ENCODE assay signal across 11 cellular contexts in genomic region chr1:8238141-8239038, GRCh38.
A peak's percentile ranks its signal among the peaks of the same experiment; 100 is the strongest.
DNase-seq lines count a peak whose midpoint lies in the region; FAIRE-seq and TF ChIP-seq lines count a peak whose summit lies in the region.
"Had no signal": no experiment of that assay in that cellular context is flagged by ENCODE, and none has a peak within 500 bp of the region (broad histone marks: within the 10 kb centered on the region; RNA-seq: fewer than 3 reads in every experiment).

No MANE protein-coding gene starts in this region.

- peak overlapping the region; percentile 20; the same call in 1 of the 2 replicates for H2BK15ac ChIP-seq in H1 (ENCODE audit: low read length)

- H4K20me1 ChIP-seq in BLaER1 (no peaks in the 10 kb centered on the region), H1 (replicated peaks in 1 of 2; ENCODE audit: control insufficient read depth in 1 of 2, insufficient read depth in 2 of 2, low read length in 2 of 2) (no peaks in the 10 kb centered on the region), MM.1S (ENCODE audit: insufficient read depth, low read length) (no peaks in the 10 kb centered on the region)

- CTCF ChIA-PET in H1 (lab: Charles Lee; ENCODE audit: partially characterized antibody), result interaction anchor here (0.8 to 3.8 kb wide), 10 partner anchors 10 to 223 kb away, joined by 3 to 21 read pairs (median 4); no protein-coding TSS in a partner anchor

- H3K27me3 ChIP-seq in BLaER1, result no peaks in the 10 kb centered on the region
- H3K27me3 ChIP-seq in H1 (replicated peaks in 1 of 4; ENCODE audit: control insufficient read depth in 3 of 4, extremely low read depth in 1 of 4, insufficient read depth in 3 of 4, low read length in 3 of 4), result no peaks in the 10 kb centered on the region; a peak in 1 of 7 replicates
- H3K27me3 ChIP-seq in mucosa of stomach (ENCODE audit: control insufficient read depth, insufficient read depth, low read length), result no peaks in the 10 kb centered on the region
- peaks cover 62% of the 10 kb centered on the region for H3K27me3 ChIP-seq in MM.1S (replicated peaks; ENCODE audit: insufficient read depth, low read length)

- WGBS in H1 (ENCODE audit: extremely low coverage in 1 of 2, insufficient coverage in 1 of 2, insufficient read length in 1 of 2, insufficient replicate concordance in 2 of 2, low coverage in 1 of 2, low lambda C conversion rate in 2 of 2, missing lambda C conversion rate in 1 of 2), 2 experiments, result 86% methylated on average over 17 of the region's 20 CpGs; no CpG with 5 or more reads in 1 of the 2 experiments

- H3K9me3 ChIP-seq in BLaER1, result no peaks in the 10 kb centered on the region
- no peaks in the 10 kb centered on the region for H3K9me3 ChIP-seq in H1 (ENCODE audit: insufficient read depth in 2 of 2, low read depth in 1 of 2, low read length in 1 of 2)
- no peaks in the 10 kb centered on the region for H3K9me3 ChIP-seq in mucosa of stomach (ENCODE audit: control insufficient read depth, low read length)
- H3K9me3 ChIP-seq in MM.1S (replicated peaks; ENCODE audit: insufficient read depth, low read length), result no peaks in the 10 kb centered on the region
- H3K9me3 ChIP-seq: neutrophil had no signal

- peak overlapping the region; percentile 87 for H2BK12ac ChIP-seq in H1 (ENCODE audit: low read depth, low read length)

- no peak overlapping the region for H3K9ac ChIP-seq in BLaER1
- no peak overlapping the region for H3K9ac ChIP-seq in H1 (replicated peaks in 1 of 4; ENCODE audit: extremely low read depth in 1 of 4, low read depth in 3 of 4, low read length in 3 of 4)
- peak overlapping the region; percentile 19 for H3K9ac ChIP-seq in mucosa of stomach (ENCODE audit: low read length)
- no peak overlapping the region for H3K9ac ChIP-seq in MM.1S (ENCODE audit: low read length)

- TF ChIP-seq POLR2A in H1 (IDR thresholded peaks at IDR 0.05; ENCODE audit: control extremely low read depth in 1 of 2, low read depth in 2 of 2, low read length in 2 of 2), result no peak

- peak overlapping the region; percentile 28; the same call in 1 of the 2 replicates for H2BK20ac ChIP-seq in H1 (ENCODE audit: low read length)

- TF ChIP-seq RAD21 in H1 (IDR thresholded peaks at IDR 0.05 in 1 of 2, conservative IDR thresholded peaks at IDR 0.05 in 1 of 2; ENCODE audit: low read depth in 2 of 2, low read length in 2 of 2), result no peak

- H3K4me2 ChIP-seq in BLaER1 (peak overlapping the region; percentile 26), H1 (ENCODE audit: insufficient read depth in 1 of 2, low read depth in 2 of 2, low read length in 2 of 2) (no peak overlapping the region), MM.1S (ENCODE audit: low read depth, low read length) (no peak overlapping the region)

- peak overlapping the region; percentile 51; the same call in 1 of the 2 replicates for H3K18ac ChIP-seq in H1 (ENCODE audit: extremely low read depth, low read length)

- peaks cover 21% of the 10 kb centered on the region for H3K4me1 ChIP-seq in BLaER1
- H3K4me1 ChIP-seq in H1 (replicated peaks in 1 of 4; ENCODE audit: control insufficient read depth in 3 of 4, insufficient read depth in 4 of 4, low read length in 3 of 4), result peaks cover 4 to 14% (median 8%) of the 10 kb centered on the region in 4 experiments; a peak in 6 of 7 replicates
- H3K4me1 ChIP-seq in mucosa of stomach (ENCODE audit: control insufficient read depth, insufficient read depth, low read length), result peaks cover 28% of the 10 kb centered on the region
- H3K4me1 ChIP-seq in MM.1S (ENCODE audit: low read length), result no peaks in the 10 kb centered on the region

- H3K9me2 ChIP-seq in MM.1S (replicated peaks; ENCODE audit: insufficient read depth, low read length), result no peaks in the 10 kb centered on the region

- H3K23ac ChIP-seq in H1 (ENCODE audit: insufficient read length), result no peak overlapping the region

- H3K14ac ChIP-seq in H1 (ENCODE audit: insufficient read length), result no peak overlapping the region

- H4K5ac ChIP-seq in H1 (ENCODE audit: insufficient read length, low read depth, low read length), result no peak overlapping the region

- peak overlapping the region; percentile 85 for H4K91ac ChIP-seq in H1 (replicated peaks; ENCODE audit: insufficient read length, low read length)

- H3K36me3 ChIP-seq in BLaER1 (no peaks in the 10 kb centered on the region), H1 (ENCODE audit: control insufficient read depth in 2 of 4, insufficient read depth in 4 of 4, low read length in 3 of 4) (no peaks in the 10 kb centered on the region), mucosa of stomach (ENCODE audit: control insufficient read depth, insufficient read depth, low read length) (no peaks in the 10 kb centered on the region), MM.1S (replicated peaks; ENCODE audit: insufficient read depth, low read length) (no peaks in the 10 kb centered on the region)
- H3K36me3 ChIP-seq: neutrophil, WERI-Rb-1 had no signal

- H3K27ac ChIP-seq in BLaER1, result no peak overlapping the region
- H3K27ac ChIP-seq in H1 (ENCODE audit: low read depth, low read length), result no peak overlapping the region
- H3K27ac ChIP-seq in MM.1S (ENCODE audit: low read length), result no peak overlapping the region
- H3K27ac ChIP-seq: neutrophil had no signal

- H3K79me2 ChIP-seq in H1 (ENCODE audit: control insufficient read depth in 1 of 2, insufficient read depth in 2 of 2, low read length in 2 of 2), result no peaks in the 10 kb centered on the region
- no peaks in the 10 kb centered on the region for H3K79me2 ChIP-seq in MM.1S (ENCODE audit: low read length)

- TF ChIP-seq CTCF in H1 (IDR thresholded peaks at IDR 0.05; ENCODE audit: control extremely low read depth in 1 of 3, insufficient read depth in 1 of 3, low read depth in 1 of 3, low read length in 3 of 3) (no peak), MM.1S (IDR thresholded peaks at IDR 0.05; ENCODE audit: low read length) (no peak)

- no peak overlapping the region for H2AFZ ChIP-seq in H1 (ENCODE audit: low read length)
- H2AFZ ChIP-seq in MM.1S (ENCODE audit: low read length), result no peak overlapping the region

- no peaks in the 10 kb centered on the region; the same call in 1 of the 2 replicates for H3K23me2 ChIP-seq in H1 (ENCODE audit: low read depth, low read length)

- peak overlapping the region; percentile 60; the same call in 1 of the 2 replicates for H2AK5ac ChIP-seq in H1 (ENCODE audit: low read depth, low read length)

- no peak for TF ChIP-seq EP300 in H1 (IDR thresholded peaks at IDR 0.05; ENCODE audit: borderline replicate concordance in 1 of 2, low read depth in 2 of 2, low read length in 2 of 2)

- H3K79me1 ChIP-seq in H1 (ENCODE audit: low read depth, low read length), result no peaks in the 10 kb centered on the region

- no peak overlapping the region for H3K56ac ChIP-seq in H1 (replicated peaks; ENCODE audit: insufficient read length, low read depth, low read length)

- no peaks in the 10 kb centered on the region for H3F3A ChIP-seq in MM.1S (ENCODE audit: insufficient read depth, low read length)

- peak overlapping the region; percentile 84 for H3K4ac ChIP-seq in H1 (replicated peaks; ENCODE audit: insufficient read length, low read depth, low read length)

- no peak overlapping the region for H4K8ac ChIP-seq in H1 (ENCODE audit: extremely low read depth, insufficient read depth, low read length)

- POLR2A ChIA-PET in H1 (lab: Charles Lee; ENCODE audit: partially characterized antibody), result interaction anchor here (0.9 kb wide), 1 partner anchor 24 kb away, joined by 3 read pairs; no protein-coding TSS in a partner anchor

- peak; percentile 82 for DNase-seq in NCI-H510A (lab: John Stamatoyannopoulos, UW)
- no peak for DNase-seq in H1 (ENCODE audit: low read depth in 1 of 2, low spot score in 2 of 2)
- DNase-seq in NCI-H1436 (lab: John Stamatoyannopoulos, UW), result no peak
- DNase-seq in amygdala (lab: John Stamatoyannopoulos, UW), result no peak
- no peak for DNase-seq in MM.1S
- no peak for DNase-seq in NCI-H2227 treated with DMSO at 0.1 percent for 48 hours (lab: John Stamatoyannopoulos, UW)
- DNase-seq: GDM1, WERI-Rb-1 had no signal

- H3K4me3 ChIP-seq in BLaER1, result no peak overlapping the region
- H3K4me3 ChIP-seq in H1 (ENCODE audit: extremely low read depth in 1 of 4, insufficient read depth in 2 of 4, low read depth in 3 of 4, low read length in 4 of 4), result no peak overlapping the region
- H3K4me3 ChIP-seq in mucosa of stomach (ENCODE audit: low read length), result no peak overlapping the region
- no peak overlapping the region for H3K4me3 ChIP-seq in MM.1S (ENCODE audit: low read length)

- FAIRE-seq in H1 (lab: Jason Lieb, UNC), result no peak

- peak overlapping the region; percentile 15 for H2BK120ac ChIP-seq in H1 (replicated peaks; ENCODE audit: low read depth, low read length)

- peak overlapping the region; percentile 75; the same call in 1 of the 2 replicates for H2BK5ac ChIP-seq in H1 (ENCODE audit: low read depth, low read length)

TF ChIP-seq in H1, 55 proteins besides CTCF, POLR2A, EP300 and RAD21 (continues in another document):
- no peak for TF ChIP-seq JUND (IDR thresholded peaks at IDR 0.05; ENCODE audit: low read length)
- TF ChIP-seq CHD2 (IDR thresholded peaks at IDR 0.05; ENCODE audit: low read length), result no peak
- TF ChIP-seq SIRT6 (IDR thresholded peaks at IDR 0.05; ENCODE audit: low read length), result no peak
- TF ChIP-seq SIN3A (conservative IDR thresholded peaks at IDR 0.05 in 1 of 2, IDR thresholded peaks at IDR 0.05 in 1 of 2; ENCODE audit: low read depth in 1 of 2, low read length in 2 of 2), result no peak
- TF ChIP-seq SP2 (IDR thresholded peaks at IDR 0.05; ENCODE audit: low read length), result no peak
- no peak for TF ChIP-seq BRCA1 (IDR thresholded peaks at IDR 0.05; ENCODE audit: low read depth, low read length)
